In the genomic region with DNA sequence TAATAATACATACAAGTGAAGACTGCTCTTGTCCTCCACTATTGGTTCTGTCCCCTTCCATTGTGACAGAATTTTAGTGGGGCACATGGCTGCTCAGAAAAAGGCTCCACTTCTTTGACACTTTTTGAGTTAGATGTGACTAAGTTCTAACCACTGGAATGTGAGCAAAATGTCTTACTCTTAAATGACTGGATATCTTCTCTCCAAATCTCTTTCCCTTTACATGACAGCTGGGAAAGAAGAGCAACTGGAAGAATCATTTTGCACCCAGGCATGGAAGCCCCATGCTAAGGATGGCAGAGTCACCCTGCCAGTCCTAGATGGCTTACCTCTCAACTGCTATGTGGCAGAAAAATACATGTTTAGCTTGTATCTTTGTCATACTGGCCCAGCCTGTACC, we compare ENCODE assay signal across 18 cellular contexts.
DNase-seq lines count a peak whose midpoint lies in the region; ATAC-seq and TF ChIP-seq lines count a peak whose summit lies in the region.
"Had no signal": no experiment of that assay in that cellular context is flagged by ENCODE, and none has a peak within 500 bp of the region (broad histone marks: within the 10 kb centered on the region; RNA-seq: fewer than 3 reads in every experiment).

No MANE protein-coding gene starts in this region.

- H3K27me3 Mint-ChIP-seq in CD14-positive monocyte (ENCODE audit: low read depth in 3 of 3) = no peaks in the 10 kb centered on the region
- H3K27me3 Mint-ChIP-seq: CD4-positive, CD25-positive, alpha-beta regulatory T cell had no signal

- TF ChIP-seq CTCF in hepatocyte (IDR thresholded peaks at IDR 0.05; ENCODE audit: poor library complexity) = no peak
- no peak for TF ChIP-seq CTCF in CD14-positive monocyte (IDR thresholded peaks at IDR 0.05)

- H3K9me2 ChIP-seq in hepatocyte (replicated peaks; ENCODE audit: insufficient read depth) = no peaks in the 10 kb centered on the region

- no peak overlapping the region for H3K27ac Mint-ChIP-seq in CD14-positive monocyte
- H3K27ac Mint-ChIP-seq: CD4-positive, CD25-positive, alpha-beta regulatory T cell had no signal

- no peaks in the 10 kb centered on the region for H3K36me3 ChIP-seq in hepatocyte (replicated peaks; ENCODE audit: insufficient read depth, low read depth)
- H3K36me3 ChIP-seq: BLaER1 had no signal

- no peak overlapping the region for H2AFZ ChIP-seq in hepatocyte

- H3K4me3 ChIP-seq in hepatocyte = no peak overlapping the region
- H3K4me3 ChIP-seq: BLaER1 had no signal

- peaks cover 0 to 3% (median 0%) of the 10 kb centered on the region in 7 donors for H3K9me3 Mint-ChIP-seq in CD14-positive monocyte

- no peak for ATAC-seq in left colon
- ATAC-seq: HCT116 had no signal

- intact Hi-C loops in left colon (cut with DNase I, micrococcal nuclease) = no loop called here
- intact Hi-C loops in CD14-positive monocyte (cut with micrococcal nuclease) = no loop called here

- H4K20me1 ChIP-seq in hepatocyte (ENCODE audit: insufficient read depth, poor library complexity, severe bottlenecking) = no peaks in the 10 kb centered on the region
- H4K20me1 ChIP-seq: BLaER1 had no signal

- DNase-seq in NCI-H82 (lab: John Stamatoyannopoulos, UW) (peak; percentile 47), NCI-H82 treated with DMSO at 0.1 percent for 48 hours (lab: John Stamatoyannopoulos, UW; ENCODE audit: unreplicated experiment) (no peak), M059J (ENCODE audit: low read depth) (peak; percentile 2), myocyte (ENCODE audit: low read depth) (peak; percentile 69), hepatocyte (ENCODE audit: low spot score) (no peak), left colon (no peak), CD14-positive monocyte (ENCODE audit: low spot score) (no peak), NCI-H1694 treated with DMSO at 0.1 percent for 48 hours (lab: John Stamatoyannopoulos, UW) (no peak)
- DNase-seq: AML-193; Calu3; CD4-positive, CD25-positive, alpha-beta regulatory T cell; DMS153; DMS79 treated with DMSO at 0.1 percent for 48 hours; GDM1; KBM-7 had no signal

- no peaks in the 10 kb centered on the region for H3K4me1 Mint-ChIP-seq in CD14-positive monocyte
- H3K4me1 Mint-ChIP-seq: CD4-positive, CD25-positive, alpha-beta regulatory T cell had no signal

- H3K27me3 ChIP-seq in hepatocyte = no peaks in the 10 kb centered on the region
- H3K27me3 ChIP-seq: BLaER1 had no signal

- H3K4me3 Mint-ChIP-seq in CD14-positive monocyte = no peak overlapping the region
- H3K4me3 Mint-ChIP-seq: CD4-positive, CD25-positive, alpha-beta regulatory T cell had no signal

- no peaks in the 10 kb centered on the region for H3K36me3 Mint-ChIP-seq in CD14-positive monocyte
- H3K36me3 Mint-ChIP-seq: CD4-positive, CD25-positive, alpha-beta regulatory T cell had no signal

- H3K79me2 ChIP-seq in hepatocyte = no peaks in the 10 kb centered on the region

- H3K4me1 ChIP-seq in hepatocyte (ENCODE audit: insufficient read depth) = no peaks in the 10 kb centered on the region
- H3K4me1 ChIP-seq: BLaER1 had no signal

- no peaks in the 10 kb centered on the region for H3K9me3 ChIP-seq in hepatocyte (ENCODE audit: low read depth)
- H3K9me3 ChIP-seq: BLaER1 had no signal

- no peak overlapping the region for H3K4me2 ChIP-seq in hepatocyte
- H3K4me2 ChIP-seq: BLaER1 had no signal

- no peak overlapping the region for H3K27ac ChIP-seq in hepatocyte
- H3K27ac ChIP-seq: 22Rv1, BLaER1 had no signal

Comparison
In these comparisons a context has a peak if more than half of its experiments do, and no peak if none do; other contexts are left out.
1. DNase-seq: peak in NCI-H82 (single experiment), M059J (single experiment) and myocyte (single experiment); none in NCI-H82 treated with DMSO at 0.1 percent for 48 hours (single experiment), hepatocyte (single experiment), left colon (0 of 2), CD14-positive monocyte (single experiment) and NCI-H1694 treated with DMSO at 0.1 percent for 48 hours (single experiment).